ENCODE assay signal across 16 cellular contexts in genomic region chr15:57500979-57501576, GRCh38.
DNase-seq lines count a peak whose midpoint lies in the region; ATAC-seq, FAIRE-seq and TF ChIP-seq lines count a peak whose summit lies in the region.
"Had no signal": no experiment of that assay in that cellular context is flagged by ENCODE, and none has a peak within 500 bp of the region (broad histone marks: within the 10 kb centered on the region; RNA-seq: fewer than 3 reads in every experiment).

No MANE protein-coding gene starts in this region.

- H3K4me3 Mint-ChIP-seq in activated CD4-positive, alpha-beta T cell treated with anti-CD3 and anti-CD28 coated beads, Interleukin-2, amount 10 ng/mL, durations not matched to agents 24 days and 14 days = no peak overlapping the region
- H3K4me3 Mint-ChIP-seq: effector memory CD8-positive, alpha-beta T cell had no signal

- no peak for TF ChIP-seq EP300 in H1 (IDR thresholded peaks at IDR 0.05; ENCODE audit: borderline replicate concordance in 1 of 2, low read depth in 2 of 2, low read length in 2 of 2)

- peaks cover 4% of the 10 kb centered on the region; the same call in 1 of the 2 replicates for H3K36me3 ChIP-seq in HUES6 (ENCODE audit: control insufficient read depth, insufficient read depth, low read length)
- H3K36me3 ChIP-seq in H1 (ENCODE audit: control insufficient read depth in 2 of 4, insufficient read depth in 4 of 4, low read length in 3 of 4) = no peaks in the 10 kb centered on the region
- H3K36me3 ChIP-seq in neuronal stem cell (replicated peaks in 1 of 2; ENCODE audit: control insufficient read depth in 2 of 2, insufficient read depth in 2 of 2, low read length in 2 of 2) = no peaks in the 10 kb centered on the region
- H3K36me3 ChIP-seq: BLaER1 treated with 17β-estradiol and CSF1 and Interleukin-3, amounts not matched to agents 10 nM and 100 nM had no signal

- intact Hi-C loops in activated CD4-positive, alpha-beta T cell treated with anti-CD3 and anti-CD28 coated beads, Interleukin-2, amount 10 ng/mL, durations not matched to agents 24 days and 14 days (cut with micrococcal nuclease) = no loop called here

- H4K91ac ChIP-seq in H1 (replicated peaks; ENCODE audit: insufficient read length, low read length) (no peak overlapping the region), neuronal stem cell (ENCODE audit: low read depth, low read length, poor library complexity) (no peak overlapping the region)

- H3K56ac ChIP-seq in H1 (replicated peaks; ENCODE audit: insufficient read length, low read depth, low read length) = no peak overlapping the region

- H2BK12ac ChIP-seq in H1 (ENCODE audit: low read depth, low read length) (no peak overlapping the region), neuronal stem cell (ENCODE audit: low read length) (no peak overlapping the region)

- H2BK15ac ChIP-seq in H1 (ENCODE audit: low read length) = no peak overlapping the region
- H2BK15ac ChIP-seq in neuronal stem cell (ENCODE audit: low read length) = no peak overlapping the region

- 90% methylated on average over 6 of the region's 6 CpGs; no CpG with 5 or more reads in 1 of the 2 experiments for whole genome bisulfite sequencing in H1 (ENCODE audit: extremely low coverage in 1 of 2, insufficient coverage in 1 of 2, insufficient read length in 1 of 2, insufficient replicate concordance in 2 of 2, low coverage in 1 of 2, low lambda C conversion rate in 2 of 2, missing lambda C conversion rate in 1 of 2), 2 experiments
- no CpG with 5 or more reads among the region's 6 CpGs for WGBS in neuronal stem cell (ENCODE audit: extremely low coverage in 2 of 2, insufficient read length in 2 of 2, insufficient replicate concordance in 1 of 2), 2 donors

- no peak overlapping the region for H2BK20ac ChIP-seq in H1 (ENCODE audit: low read length)

- H2AK5ac ChIP-seq in H1 (ENCODE audit: low read depth, low read length) (no peak overlapping the region), neuronal stem cell (ENCODE audit: low read depth, low read length) (no peak overlapping the region)

- peak; percentile 21 for DNase-seq in AG08396 (ENCODE audit: low spot score)
- no peak for DNase-seq in H1 (ENCODE audit: low read depth in 1 of 2, low spot score in 2 of 2)
- DNase-seq in neuronal stem cell (ENCODE audit: low spot score) = no peak
- DNase-seq in activated CD4-positive, alpha-beta T cell treated with anti-CD3 and anti-CD28 coated beads, Interleukin-2, amount 10 ng/mL, durations not matched to agents 24 days and 14 days = no peak
- no peak for DNase-seq in NOMO-1 treated with DMSO at 0.1 percent for 48 hours (lab: John Stamatoyannopoulos, UW; ENCODE audit: unreplicated experiment)
- DNase-seq in NCI-H2171 (lab: John Stamatoyannopoulos, UW) = no peak
- DNase-seq: activated CD4-positive, alpha-beta T cell treated with anti-CD3 and anti-CD28 coated beads for 48 hours; activated T-cell treated with anti-CD3 and anti-CD28 coated beads, Interleukin-2, amount 50 U/mL, for 48 hours; effector memory CD8-positive, alpha-beta T cell; GDM1; nucleus accumbens had no signal

- H3K27me3 Mint-ChIP-seq in activated CD4-positive, alpha-beta T cell treated with anti-CD3 and anti-CD28 coated beads, Interleukin-2, amount 10 ng/mL, durations not matched to agents 24 days and 14 days = no peaks in the 10 kb centered on the region

- H3K27ac ChIP-seq in HUES6 (ENCODE audit: low read depth, low read length) = peak overlapping the region; percentile 14; the same call in 1 of the 2 replicates
- no peak overlapping the region for H3K27ac ChIP-seq in H1 (ENCODE audit: low read depth, low read length)
- no peak overlapping the region for H3K27ac ChIP-seq in neuronal stem cell (replicated peaks; ENCODE audit: low read length)
- H3K27ac ChIP-seq: BLaER1 treated with 17β-estradiol and CSF1 and Interleukin-3, amounts not matched to agents 10 nM and 100 nM had no signal

- no peak for FAIRE-seq in H1 (lab: Jason Lieb, UNC)

- H4K8ac ChIP-seq in H1 (ENCODE audit: extremely low read depth, insufficient read depth, low read length) (no peak overlapping the region), neuronal stem cell (ENCODE audit: low read depth, low read length) (no peak overlapping the region)

- H3K4me3 ChIP-seq in HUES6 (ENCODE audit: low read depth, low read length) (no peak overlapping the region), H1 (ENCODE audit: extremely low read depth in 1 of 4, insufficient read depth in 2 of 4, low read depth in 3 of 4, low read length in 4 of 4) (no peak overlapping the region), neuronal stem cell (ENCODE audit: low read length in 2 of 2) (no peak overlapping the region)
- H3K4me3 ChIP-seq: BLaER1 treated with 17β-estradiol and CSF1 and Interleukin-3, amounts not matched to agents 10 nM and 100 nM; hepatocyte; lung had no signal

- H3K18ac ChIP-seq in H1 (ENCODE audit: extremely low read depth, low read length) (no peak overlapping the region), neuronal stem cell (ENCODE audit: low read length) (peak overlapping the region; percentile 6)

- H3K4ac ChIP-seq in H1 (replicated peaks; ENCODE audit: insufficient read length, low read depth, low read length) = no peak overlapping the region
- no peak overlapping the region for H3K4ac ChIP-seq in neuronal stem cell (ENCODE audit: low read length)

- no peak for TF ChIP-seq POLR2A in H1 (IDR thresholded peaks at IDR 0.05; ENCODE audit: control extremely low read depth in 1 of 2, low read depth in 2 of 2, low read length in 2 of 2)

- no peaks in the 10 kb centered on the region for H3K36me3 Mint-ChIP-seq in activated CD4-positive, alpha-beta T cell treated with anti-CD3 and anti-CD28 coated beads, Interleukin-2, amount 10 ng/mL, durations not matched to agents 24 days and 14 days (ENCODE audit: low read depth)

- H3K9me3 Mint-ChIP-seq in activated CD4-positive, alpha-beta T cell treated with anti-CD3 and anti-CD28 coated beads, Interleukin-2, amount 10 ng/mL, durations not matched to agents 24 days and 14 days = no peaks in the 10 kb centered on the region
- H3K9me3 Mint-ChIP-seq: effector memory CD8-positive, alpha-beta T cell had no signal

- CTCF ChIA-PET in H1 (lab: Charles Lee; ENCODE audit: partially characterized antibody) = interaction anchor here (0.8 to 8.2 kb wide), 7 partner anchors 11 to 158 kb away, joined by 3 to 170 read pairs (median 8); no protein-coding TSS in a partner anchor

- H2AFZ ChIP-seq in H1 (ENCODE audit: low read length) (no peak overlapping the region), neuronal stem cell (ENCODE audit: low read length) (no peak overlapping the region)
- H2AFZ ChIP-seq: hepatocyte had no signal

- no peak overlapping the region for H3K4me2 ChIP-seq in H1 (ENCODE audit: insufficient read depth in 1 of 2, low read depth in 2 of 2, low read length in 2 of 2)
- no peak overlapping the region for H3K4me2 ChIP-seq in neuronal stem cell (ENCODE audit: insufficient read depth, low read length, poor library complexity, severe bottlenecking)
- H3K4me2 ChIP-seq: BLaER1 treated with 17β-estradiol and CSF1 and Interleukin-3, amounts not matched to agents 10 nM and 100 nM; hepatocyte had no signal

- H3K9me3 ChIP-seq in HUES6 (ENCODE audit: control insufficient read depth, insufficient read depth, low read depth, low read length) (no peaks in the 10 kb centered on the region), H1 (ENCODE audit: insufficient read depth in 2 of 2, low read depth in 1 of 2, low read length in 1 of 2) (no peaks in the 10 kb centered on the region), neuronal stem cell (replicated peaks in 1 of 2; ENCODE audit: control insufficient read depth in 2 of 2, insufficient read depth in 1 of 2, low read depth in 1 of 2, low read length in 2 of 2) (peaks cover 0 to 1% of the 10 kb centered on the region in 2 donors)
- H3K9me3 ChIP-seq: BLaER1 treated with 17β-estradiol and CSF1 and Interleukin-3, amounts not matched to agents 10 nM and 100 nM had no signal

- H3K23ac ChIP-seq in H1 (ENCODE audit: insufficient read length) (no peak overlapping the region), neuronal stem cell (ENCODE audit: low read depth, low read length, poor library complexity) (no peak overlapping the region)

- H3K79me1 ChIP-seq in H1 (ENCODE audit: low read depth, low read length) (no peaks in the 10 kb centered on the region; the same call in 1 of the 2 replicates), neuronal stem cell (ENCODE audit: low read depth, low read length) (no peaks in the 10 kb centered on the region)

- TF ChIP-seq RAD21 in H1 (IDR thresholded peaks at IDR 0.05 in 1 of 2, conservative IDR thresholded peaks at IDR 0.05 in 1 of 2; ENCODE audit: low read depth in 2 of 2, low read length in 2 of 2) = no peak

- H3K9ac ChIP-seq in HUES6 (ENCODE audit: low read length) (peak overlapping the region; percentile 4), H1 (replicated peaks in 1 of 4; ENCODE audit: extremely low read depth in 1 of 4, low read depth in 3 of 4, low read length in 3 of 4) (no peak overlapping the region), neuronal stem cell (ENCODE audit: low read depth, low read length, poor library complexity) (no peak overlapping the region)
- H3K9ac ChIP-seq: BLaER1 treated with 17β-estradiol and CSF1 and Interleukin-3, amounts not matched to agents 10 nM and 100 nM had no signal

- no peak overlapping the region for H3K27ac Mint-ChIP-seq in activated CD4-positive, alpha-beta T cell treated with anti-CD3 and anti-CD28 coated beads, Interleukin-2, amount 10 ng/mL, durations not matched to agents 24 days and 14 days

- peaks cover 5% of the 10 kb centered on the region in 2 experiments for H4K20me1 ChIP-seq in H1 (replicated peaks in 1 of 2; ENCODE audit: control insufficient read depth in 1 of 2, insufficient read depth in 2 of 2, low read length in 2 of 2)
- H4K20me1 ChIP-seq: BLaER1 treated with 17β-estradiol and CSF1 and Interleukin-3, amounts not matched to agents 10 nM and 100 nM had no signal

- no peak overlapping the region for H4K5ac ChIP-seq in H1 (ENCODE audit: insufficient read length, low read depth, low read length)

- H3K14ac ChIP-seq in H1 (ENCODE audit: insufficient read length) (no peak overlapping the region), neuronal stem cell (ENCODE audit: low read length) (no peak overlapping the region)

- H3K27me3 ChIP-seq in HUES6 (ENCODE audit: control insufficient read depth, insufficient read depth, low read length) (no peaks in the 10 kb centered on the region), H1 (replicated peaks in 1 of 4; ENCODE audit: control insufficient read depth in 3 of 4, extremely low read depth in 1 of 4, insufficient read depth in 3 of 4, low read length in 3 of 4) (no peaks in the 10 kb centered on the region), neuronal stem cell (ENCODE audit: control insufficient read depth in 3 of 3, insufficient read depth in 3 of 3, low read depth in 1 of 3, low read length in 3 of 3) (no peaks in the 10 kb centered on the region)
- H3K27me3 ChIP-seq: BLaER1 treated with 17β-estradiol and CSF1 and Interleukin-3, amounts not matched to agents 10 nM and 100 nM; hepatocyte had no signal

- no peak for ATAC-seq in HG02798 (IDR thresholded peaks at IDR 0.05; ENCODE audit: poor library complexity, unreplicated experiment)
- ATAC-seq: effector memory CD8-positive, alpha-beta T cell had no signal

- H2BK120ac ChIP-seq in H1 (replicated peaks; ENCODE audit: low read depth, low read length) = no peak overlapping the region
- no peak overlapping the region for H2BK120ac ChIP-seq in neuronal stem cell (ENCODE audit: low read depth, low read length)

- H3K4me1 Mint-ChIP-seq in activated CD4-positive, alpha-beta T cell treated with anti-CD3 and anti-CD28 coated beads, Interleukin-2, amount 10 ng/mL, durations not matched to agents 24 days and 14 days = no peaks in the 10 kb centered on the region

- POLR2A ChIA-PET in H1 (lab: Charles Lee; ENCODE audit: partially characterized antibody) = no interaction called here

- peaks cover 50% of the 10 kb centered on the region for H3K4me1 ChIP-seq in HUES6 (ENCODE audit: control insufficient read depth, insufficient read depth, low read length)
- H3K4me1 ChIP-seq in H1 (replicated peaks in 1 of 4; ENCODE audit: control insufficient read depth in 3 of 4, insufficient read depth in 4 of 4, low read length in 3 of 4) = peaks cover 0 to 5% (median under 1%) of the 10 kb centered on the region in 4 experiments
- peaks cover 13 to 14% of the 10 kb centered on the region in 2 donors for H3K4me1 ChIP-seq in neuronal stem cell (ENCODE audit: control insufficient read depth in 2 of 2, insufficient read depth in 1 of 2, low read depth in 1 of 2, low read length in 2 of 2)
- H3K4me1 ChIP-seq: BLaER1 treated with 17β-estradiol and CSF1 and Interleukin-3, amounts not matched to agents 10 nM and 100 nM had no signal

- no peaks in the 10 kb centered on the region; a peak in 1 of 4 replicates for H3K79me2 ChIP-seq in H1 (ENCODE audit: control insufficient read depth in 1 of 2, insufficient read depth in 2 of 2, low read length in 2 of 2)
- H3K79me2 ChIP-seq: hepatocyte had no signal

- H2BK5ac ChIP-seq in H1 (ENCODE audit: low read depth, low read length) (0 out of 2 replicates have a peak overlapping the region, but pooled peaks have one; percentile 24), neuronal stem cell (ENCODE audit: low read length) (no peak overlapping the region)

- TF ChIP-seq CTCF in H1 (IDR thresholded peaks at IDR 0.05; ENCODE audit: control extremely low read depth in 1 of 3, insufficient read depth in 1 of 3, low read depth in 1 of 3, low read length in 3 of 3) = no peak

- H3K23me2 ChIP-seq in H1 (ENCODE audit: low read depth, low read length) = no peaks in the 10 kb centered on the region; the same call in 1 of the 2 replicates
